In genomic region chrX:49992809-49993208, GRCh38 we compare ENCODE assay signal across 1 cellular context.
TF ChIP-seq lines count a peak whose summit lies in the region.

No MANE protein-coding gene starts in this region.

TF ChIP-seq in SK-N-SH, 30 proteins besides CTCF, POLR2A, EP300 and RAD21 (continued from another document):
- no peak for TF ChIP-seq USF1 (IDR thresholded peaks at IDR 0.05; ENCODE audit: borderline replicate concordance, low read depth)
- TF ChIP-seq RXRA (IDR thresholded peaks at IDR 0.05; ENCODE audit: borderline replicate concordance, low read depth) = no peak
